Comparison of ENCODE assay signal across 1 cellular context in genomic region chr16:85610446-85611204, GRCh38.
TF ChIP-seq lines count a peak whose summit lies in the region.

No MANE protein-coding gene starts in this region.

TF ChIP-seq in GM12878, 131 proteins besides CTCF, POLR2A, EP300 and RAD21 (continued from another document):
- TF ChIP-seq SKIL (IDR thresholded peaks at IDR 0.05; ENCODE audit: low read depth, poor library complexity, severe bottlenecking) (no peak), GATAD2B (conservative IDR thresholded peaks at IDR 0.05; ENCODE audit: low read depth) (0 out of 2 replicates have a peak, but pooled peaks have one; percentile 53)
